In genomic region chr3:15108082-15108545, GRCh38 we compare ENCODE assay signal across 1 cellular context.
TF ChIP-seq lines count a peak whose summit lies in the region.

No MANE protein-coding gene starts in this region.

TF ChIP-seq in HepG2, 621 proteins besides CTCF, POLR2A, EP300 and RAD21 (continued from another document and continues in another):
- TF ChIP-seq ZNF276 (CRISPR knock-in tag; IDR thresholded peaks at IDR 0.05; ENCODE audit: low read depth), result no peak
- TF ChIP-seq KDM1A (CRISPR knock-in tag; IDR thresholded peaks at IDR 0.05), result no peak
- TF ChIP-seq, protein P1, sequence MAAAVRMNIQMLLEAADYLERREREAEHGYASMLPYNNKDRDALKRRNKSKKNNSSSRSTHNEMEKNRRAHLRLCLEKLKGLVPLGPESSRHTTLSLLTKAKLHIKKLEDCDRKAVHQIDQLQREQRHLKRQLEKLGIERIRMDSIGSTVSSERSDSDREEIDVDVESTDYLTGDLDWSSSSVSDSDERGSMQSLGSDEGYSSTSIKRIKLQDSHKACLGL (CRISPR knock-in tag; IDR thresholded peaks at IDR 0.05), result no peak
- no peak for TF ChIP-seq ZNF550 (CRISPR knock-in tag; IDR thresholded peaks at IDR 0.05; ENCODE audit: borderline replicate concordance)
- TF ChIP-seq, protein P2, sequence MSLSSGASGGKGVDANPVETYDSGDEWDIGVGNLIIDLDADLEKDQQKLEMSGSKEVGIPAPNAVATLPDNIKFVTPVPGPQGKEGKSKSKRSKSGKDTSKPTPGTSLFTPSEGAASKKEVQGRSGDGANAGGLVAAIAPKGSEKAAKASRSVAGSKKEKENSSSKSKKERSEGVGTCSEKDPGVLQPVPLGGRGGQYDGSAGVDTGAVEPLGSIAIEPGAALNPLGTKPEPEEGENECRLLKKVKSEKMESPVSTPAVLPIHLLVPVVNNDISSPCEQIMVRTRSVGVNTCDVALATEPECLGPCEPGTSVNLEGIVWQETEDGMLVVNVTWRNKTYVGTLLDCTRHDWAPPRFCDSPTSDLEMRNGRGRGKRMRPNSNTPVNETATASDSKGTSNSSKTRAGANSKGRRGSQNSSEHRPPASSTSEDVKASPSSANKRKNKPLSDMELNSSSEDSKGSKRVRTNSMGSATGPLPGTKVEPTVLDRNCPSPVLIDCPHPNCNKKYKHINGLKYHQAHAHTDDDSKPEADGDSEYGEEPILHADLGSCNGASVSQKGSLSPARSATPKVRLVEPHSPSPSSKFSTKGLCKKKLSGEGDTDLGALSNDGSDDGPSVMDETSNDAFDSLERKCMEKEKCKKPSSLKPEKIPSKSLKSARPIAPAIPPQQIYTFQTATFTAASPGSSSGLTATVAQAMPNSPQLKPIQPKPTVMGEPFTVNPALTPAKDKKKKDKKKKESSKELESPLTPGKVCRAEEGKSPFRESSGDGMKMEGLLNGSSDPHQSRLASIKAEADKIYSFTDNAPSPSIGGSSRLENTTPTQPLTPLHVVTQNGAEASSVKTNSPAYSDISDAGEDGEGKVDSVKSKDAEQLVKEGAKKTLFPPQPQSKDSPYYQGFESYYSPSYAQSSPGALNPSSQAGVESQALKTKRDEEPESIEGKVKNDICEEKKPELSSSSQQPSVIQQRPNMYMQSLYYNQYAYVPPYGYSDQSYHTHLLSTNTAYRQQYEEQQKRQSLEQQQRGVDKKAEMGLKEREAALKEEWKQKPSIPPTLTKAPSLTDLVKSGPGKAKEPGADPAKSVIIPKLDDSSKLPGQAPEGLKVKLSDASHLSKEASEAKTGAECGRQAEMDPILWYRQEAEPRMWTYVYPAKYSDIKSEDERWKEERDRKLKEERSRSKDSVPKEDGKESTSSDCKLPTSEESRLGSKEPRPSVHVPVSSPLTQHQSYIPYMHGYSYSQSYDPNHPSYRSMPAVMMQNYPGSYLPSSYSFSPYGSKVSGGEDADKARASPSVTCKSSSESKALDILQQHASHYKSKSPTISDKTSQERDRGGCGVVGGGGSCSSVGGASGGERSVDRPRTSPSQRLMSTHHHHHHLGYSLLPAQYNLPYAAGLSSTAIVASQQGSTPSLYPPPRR (CRISPR knock-in tag; IDR thresholded peaks at IDR 0.05; ENCODE audit: borderline replicate concordance), result no peak
- no peak for TF ChIP-seq PHF20 (CRISPR knock-in tag; IDR thresholded peaks at IDR 0.05)
- TF ChIP-seq RFXAP (CRISPR knock-in tag; IDR thresholded peaks at IDR 0.05; ENCODE audit: borderline replicate concordance), result no peak
- no peak for TF ChIP-seq POLR2G (IDR thresholded peaks at IDR 0.05; ENCODE audit: low read depth, low read length)
- no peak for TF ChIP-seq SOX13 (IDR thresholded peaks at IDR 0.05)
- TF ChIP-seq SOX13 (CRISPR knock-in tag; conservative IDR thresholded peaks at IDR 0.05 in 1 of 2, IDR thresholded peaks at IDR 0.05 in 1 of 2), result no peak
- no peak for TF ChIP-seq JUND (CRISPR knock-in tag; IDR thresholded peaks at IDR 0.05)
- no peak for TF ChIP-seq REXO4 (CRISPR knock-in tag; IDR thresholded peaks at IDR 0.05; ENCODE audit: borderline replicate concordance)
- TF ChIP-seq MXD3 (CRISPR knock-in tag; IDR thresholded peaks at IDR 0.05), result no peak
- TF ChIP-seq, protein P3, sequence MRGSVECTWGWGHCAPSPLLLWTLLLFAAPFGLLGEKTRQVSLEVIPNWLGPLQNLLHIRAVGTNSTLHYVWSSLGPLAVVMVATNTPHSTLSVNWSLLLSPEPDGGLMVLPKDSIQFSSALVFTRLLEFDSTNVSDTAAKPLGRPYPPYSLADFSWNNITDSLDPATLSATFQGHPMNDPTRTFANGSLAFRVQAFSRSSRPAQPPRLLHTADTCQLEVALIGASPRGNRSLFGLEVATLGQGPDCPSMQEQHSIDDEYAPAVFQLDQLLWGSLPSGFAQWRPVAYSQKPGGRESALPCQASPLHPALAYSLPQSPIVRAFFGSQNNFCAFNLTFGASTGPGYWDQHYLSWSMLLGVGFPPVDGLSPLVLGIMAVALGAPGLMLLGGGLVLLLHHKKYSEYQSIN (CRISPR knock-in tag; IDR thresholded peaks at IDR 0.05; ENCODE audit: borderline replicate concordance), result no peak
- TF ChIP-seq ZFP91 (CRISPR knock-in tag; IDR thresholded peaks at IDR 0.05; ENCODE audit: borderline replicate concordance), result peak; percentile 59; the same call in 1 of the 2 replicates
- TF ChIP-seq XBP1 (CRISPR knock-in tag; IDR thresholded peaks at IDR 0.05), result no peak
- peak; percentile 61 for TF ChIP-seq SMC3 (IDR thresholded peaks at IDR 0.05; ENCODE audit: low read length)
- no peak for TF ChIP-seq POLR2AphosphoS2 (IDR thresholded peaks at IDR 0.05; ENCODE audit: low read depth, low read length)
- no peak for TF ChIP-seq DRAP1 (CRISPR knock-in tag; IDR thresholded peaks at IDR 0.05)
- TF ChIP-seq MTERF4 (CRISPR knock-in tag; IDR thresholded peaks at IDR 0.05), result no peak
- TF ChIP-seq ZNF780A (CRISPR knock-in tag; IDR thresholded peaks at IDR 0.05), result no peak
- no peak for TF ChIP-seq ZSCAN25 (CRISPR knock-in tag; IDR thresholded peaks at IDR 0.05)
- TF ChIP-seq ETV5 (CRISPR knock-in tag; IDR thresholded peaks at IDR 0.05; ENCODE audit: borderline replicate concordance), result peak; percentile 18; the same call in 1 of the 2 replicates
- TF ChIP-seq, protein P4, sequence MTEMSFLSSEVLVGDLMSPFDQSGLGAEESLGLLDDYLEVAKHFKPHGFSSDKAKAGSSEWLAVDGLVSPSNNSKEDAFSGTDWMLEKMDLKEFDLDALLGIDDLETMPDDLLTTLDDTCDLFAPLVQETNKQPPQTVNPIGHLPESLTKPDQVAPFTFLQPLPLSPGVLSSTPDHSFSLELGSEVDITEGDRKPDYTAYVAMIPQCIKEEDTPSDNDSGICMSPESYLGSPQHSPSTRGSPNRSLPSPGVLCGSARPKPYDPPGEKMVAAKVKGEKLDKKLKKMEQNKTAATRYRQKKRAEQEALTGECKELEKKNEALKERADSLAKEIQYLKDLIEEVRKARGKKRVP (CRISPR knock-in tag; IDR thresholded peaks at IDR 0.05), result no peak
- TF ChIP-seq MTF1 (CRISPR knock-in tag; IDR thresholded peaks at IDR 0.05), result no peak
- TF ChIP-seq, protein P5, sequence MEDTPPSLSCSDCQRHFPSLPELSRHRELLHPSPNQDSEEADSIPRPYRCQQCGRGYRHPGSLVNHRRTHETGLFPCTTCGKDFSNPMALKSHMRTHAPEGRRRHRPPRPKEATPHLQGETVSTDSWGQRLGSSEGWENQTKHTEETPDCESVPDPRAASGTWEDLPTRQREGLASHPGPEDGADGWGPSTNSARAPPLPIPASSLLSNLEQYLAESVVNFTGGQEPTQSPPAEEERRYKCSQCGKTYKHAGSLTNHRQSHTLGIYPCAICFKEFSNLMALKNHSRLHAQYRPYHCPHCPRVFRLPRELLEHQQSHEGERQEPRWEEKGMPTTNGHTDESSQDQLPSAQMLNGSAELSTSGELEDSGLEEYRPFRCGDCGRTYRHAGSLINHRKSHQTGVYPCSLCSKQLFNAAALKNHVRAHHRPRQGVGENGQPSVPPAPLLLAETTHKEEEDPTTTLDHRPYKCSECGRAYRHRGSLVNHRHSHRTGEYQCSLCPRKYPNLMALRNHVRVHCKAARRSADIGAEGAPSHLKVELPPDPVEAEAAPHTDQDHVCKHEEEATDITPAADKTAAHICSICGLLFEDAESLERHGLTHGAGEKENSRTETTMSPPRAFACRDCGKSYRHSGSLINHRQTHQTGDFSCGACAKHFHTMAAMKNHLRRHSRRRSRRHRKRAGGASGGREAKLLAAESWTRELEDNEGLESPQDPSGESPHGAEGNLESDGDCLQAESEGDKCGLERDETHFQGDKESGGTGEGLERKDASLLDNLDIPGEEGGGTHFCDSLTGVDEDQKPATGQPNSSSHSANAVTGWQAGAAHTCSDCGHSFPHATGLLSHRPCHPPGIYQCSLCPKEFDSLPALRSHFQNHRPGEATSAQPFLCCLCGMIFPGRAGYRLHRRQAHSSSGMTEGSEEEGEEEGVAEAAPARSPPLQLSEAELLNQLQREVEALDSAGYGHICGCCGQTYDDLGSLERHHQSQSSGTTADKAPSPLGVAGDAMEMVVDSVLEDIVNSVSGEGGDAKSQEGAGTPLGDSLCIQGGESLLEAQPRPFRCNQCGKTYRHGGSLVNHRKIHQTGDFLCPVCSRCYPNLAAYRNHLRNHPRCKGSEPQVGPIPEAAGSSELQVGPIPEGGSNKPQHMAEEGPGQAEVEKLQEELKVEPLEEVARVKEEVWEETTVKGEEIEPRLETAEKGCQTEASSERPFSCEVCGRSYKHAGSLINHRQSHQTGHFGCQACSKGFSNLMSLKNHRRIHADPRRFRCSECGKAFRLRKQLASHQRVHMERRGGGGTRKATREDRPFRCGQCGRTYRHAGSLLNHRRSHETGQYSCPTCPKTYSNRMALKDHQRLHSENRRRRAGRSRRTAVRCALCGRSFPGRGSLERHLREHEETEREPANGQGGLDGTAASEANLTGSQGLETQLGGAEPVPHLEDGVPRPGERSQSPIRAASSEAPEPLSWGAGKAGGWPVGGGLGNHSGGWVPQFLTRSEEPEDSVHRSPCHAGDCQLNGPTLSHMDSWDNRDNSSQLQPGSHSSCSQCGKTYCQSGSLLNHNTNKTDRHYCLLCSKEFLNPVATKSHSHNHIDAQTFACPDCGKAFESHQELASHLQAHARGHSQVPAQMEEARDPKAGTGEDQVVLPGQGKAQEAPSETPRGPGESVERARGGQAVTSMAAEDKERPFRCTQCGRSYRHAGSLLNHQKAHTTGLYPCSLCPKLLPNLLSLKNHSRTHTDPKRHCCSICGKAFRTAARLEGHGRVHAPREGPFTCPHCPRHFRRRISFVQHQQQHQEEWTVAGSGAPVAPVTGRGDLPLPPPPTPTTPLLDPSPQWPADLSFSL (CRISPR knock-in tag; IDR thresholded peaks at IDR 0.05), result no peak
- TF ChIP-seq IKZF4 (CRISPR knock-in tag; IDR thresholded peaks at IDR 0.05; ENCODE audit: borderline replicate concordance, low read depth, not compliant biosample characterization), result no peak
- TF ChIP-seq ZMYM4 (CRISPR knock-in tag; IDR thresholded peaks at IDR 0.05), result no peak
- TF ChIP-seq ZBTB37 (CRISPR knock-in tag; IDR thresholded peaks at IDR 0.05), result no peak
- no peak for TF ChIP-seq CEBPG (CRISPR knock-in tag; IDR thresholded peaks at IDR 0.05)
- no peak for TF ChIP-seq MXD4 (CRISPR knock-in tag; IDR thresholded peaks at IDR 0.05)
